Comparison of ENCODE assay signal across 1 cellular context in genomic region chr22:21567456-21568206, GRCh38.
TF ChIP-seq lines count a peak whose summit lies in the region.

Gene UBE2L3, plus strand, starts transcription at chr22:21567714. Its CDS starts 31 bp downstream, at chr22:21567745.

TF ChIP-seq in HEK293, 187 proteins besides CTCF, POLR2A, EP300 and RAD21 (continued from another document):
- TF ChIP-seq ZNF518A (tag by site-specific recombination; conservative IDR thresholded peaks at IDR 0.05; ENCODE audit: low read depth) (peak; percentile 31; the same call in 1 of the 2 replicates), GFI1B (tag by site-specific recombination; IDR thresholded peaks at IDR 0.05) (no peak), ZNF433 (tag by site-specific recombination; IDR thresholded peaks at IDR 0.05; ENCODE audit: low read depth) (no peak), ZNF768 (tag by site-specific recombination; IDR thresholded peaks at IDR 0.05) (no peak), ZNF639 (tag by site-specific recombination; IDR thresholded peaks at IDR 0.05) (peak; percentile 73), ZNF830 (tag by site-specific recombination; IDR thresholded peaks at IDR 0.05; ENCODE audit: low read depth) (no peak), KLF17 (tag by site-specific recombination; IDR thresholded peaks at IDR 0.05) (peak; percentile 70; the same call in 1 of the 2 replicates), ZBTB26 (tag by site-specific recombination; optimal IDR thresholded peaks at IDR 0.05) (peak; percentile 80), ZNF24 (tag by site-specific recombination; IDR thresholded peaks at IDR 0.05) (peak; percentile 96), REST (tag by site-specific recombination; IDR thresholded peaks at IDR 0.05) (no peak), ZNF707 (tag by site-specific recombination; IDR thresholded peaks at IDR 0.05) (no peak), ZNF585B (tag by site-specific recombination; IDR thresholded peaks at IDR 0.05) (0 out of 2 replicates have a peak, but pooled peaks have one; percentile 6), PRDM10 (tag by site-specific recombination; IDR thresholded peaks at IDR 0.05) (peak; percentile 27; the same call in 1 of the 2 replicates), KLF1 (tag by site-specific recombination; IDR thresholded peaks at IDR 0.05) (peak; percentile 85), ZNF324 (tag by site-specific recombination; IDR thresholded peaks at IDR 0.05) (peak; percentile 90; the same call in 1 of the 2 replicates), ZNF341 (tag by site-specific recombination; IDR thresholded peaks at IDR 0.05; ENCODE audit: low read depth) (peak; percentile 52; the same call in 1 of the 2 replicates), YY1 (tag by site-specific recombination; IDR thresholded peaks at IDR 0.05) (peak; percentile 95), ZNF785 (tag by site-specific recombination; IDR thresholded peaks at IDR 0.05) (peak; percentile 9; the same call in 1 of the 2 replicates), ZSCAN18 (tag by site-specific recombination; IDR thresholded peaks at IDR 0.05) (0 out of 2 replicates have a peak, but pooled peaks have one; percentile 38), EGR2 (tag by site-specific recombination; IDR thresholded peaks at IDR 0.05; ENCODE audit: low read depth) (peak; percentile 88), MZF1 (tag by site-specific recombination; IDR thresholded peaks at IDR 0.05; ENCODE audit: borderline replicate concordance) (peak; percentile 70; the same call in 1 of the 2 replicates), GLI2 (tag by site-specific recombination; IDR thresholded peaks at IDR 0.05; ENCODE audit: borderline replicate concordance, low read depth) (no peak), ZNF561 (tag by site-specific recombination; IDR thresholded peaks at IDR 0.05; ENCODE audit: borderline replicate concordance) (peak; percentile 85), ZSCAN5A (tag by site-specific recombination; IDR thresholded peaks at IDR 0.05) (peak; percentile 77; the same call in 1 of the 2 replicates), ZNF660 (tag by site-specific recombination; IDR thresholded peaks at IDR 0.05) (peak; percentile 66; the same call in 1 of the 2 replicates), PBX3 (CRISPR knock-in tag; IDR thresholded peaks at IDR 0.05) (peak; percentile 92; the same call in 1 of the 2 replicates), ZNF449 (tag by site-specific recombination; IDR thresholded peaks at IDR 0.05) (peak; percentile 40; the same call in 1 of the 2 replicates), ZNF121 (tag by site-specific recombination; IDR thresholded peaks at IDR 0.05) (peak; percentile 38; the same call in 1 of the 2 replicates), ZNF501 (tag by site-specific recombination; IDR thresholded peaks at IDR 0.05) (peak; percentile 88), ZNF792 (tag by site-specific recombination; IDR thresholded peaks at IDR 0.05) (peak; percentile 96), ZNF138 (tag by site-specific recombination; IDR thresholded peaks at IDR 0.05; ENCODE audit: borderline replicate concordance) (no peak)
TF ChIP-seq in HEK293: peak in this region for 72.
